Comparison of ENCODE assay signal across 1 cellular context in the genomic region with DNA sequence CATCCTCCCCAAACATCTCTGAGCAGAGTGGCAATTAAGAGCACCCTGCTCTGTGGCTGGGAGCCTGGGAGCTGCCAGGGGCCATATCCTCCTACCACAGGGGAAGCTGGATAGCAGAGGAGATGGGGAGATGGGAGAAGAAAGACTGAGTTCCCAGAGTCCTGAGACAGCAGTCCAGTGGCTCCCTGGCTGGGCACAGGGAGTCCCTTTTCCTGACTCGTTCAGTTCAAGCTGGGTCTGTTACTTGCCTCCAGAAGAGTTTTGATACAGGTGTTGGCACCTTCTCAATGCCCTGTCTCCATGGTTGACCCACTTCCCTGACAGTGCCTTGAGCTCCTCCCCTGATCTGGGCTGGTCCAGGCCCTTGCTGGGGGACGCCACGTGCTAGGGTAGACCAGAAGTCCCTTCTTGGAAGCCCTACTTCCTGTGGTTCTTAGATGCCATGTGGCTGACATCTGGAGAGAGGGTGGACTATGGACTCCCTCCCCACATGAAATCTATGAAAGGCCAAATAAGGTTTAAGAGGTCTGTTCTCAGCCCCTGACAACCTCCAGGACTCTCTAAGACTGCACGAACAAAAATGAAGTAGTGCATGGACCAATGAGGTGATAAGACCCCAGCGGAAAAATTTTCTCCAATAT.
A peak's percentile ranks its signal among the peaks of the same experiment; 100 is the strongest.
TF ChIP-seq lines count a peak whose summit lies in the region.

No MANE protein-coding gene starts in this region.

TF ChIP-seq in HepG2, 621 proteins besides CTCF, POLR2A, EP300 and RAD21 (continued from another document and continues in another):
- TF ChIP-seq MED8 (CRISPR knock-in tag; IDR thresholded peaks at IDR 0.05; ENCODE audit: insufficient replicate concordance) (peak; percentile 36), SP5 (CRISPR knock-in tag; IDR thresholded peaks at IDR 0.05; ENCODE audit: borderline replicate concordance, low read depth) (no peak), RARA (CRISPR knock-in tag; IDR thresholded peaks at IDR 0.05) (peak; percentile 90), POLR2AphosphoS5 (IDR thresholded peaks at IDR 0.05; ENCODE audit: low read depth, low read length) (peak; percentile 40; the same call in 1 of the 2 replicates), ZNF224 (CRISPR knock-in tag; IDR thresholded peaks at IDR 0.05) (no peak), ZNF124 (CRISPR knock-in tag; IDR thresholded peaks at IDR 0.05) (0 out of 2 replicates have a peak, but pooled peaks have one; percentile 3), KLF15 (CRISPR knock-in tag; IDR thresholded peaks at IDR 0.05; ENCODE audit: borderline replicate concordance) (no peak), NFATC3 (CRISPR knock-in tag; IDR thresholded peaks at IDR 0.05) (0 out of 2 replicates have a peak, but pooled peaks have one; percentile 27), CREB1 (IDR thresholded peaks at IDR 0.05) (no peak), CREB1 (CRISPR knock-in tag; IDR thresholded peaks at IDR 0.05) (0 out of 2 replicates have a peak, but pooled peaks have one; percentile 28), POLR2AphosphoS2 (IDR thresholded peaks at IDR 0.05; ENCODE audit: low read depth, low read length) (no peak), DR1 (CRISPR knock-in tag; IDR thresholded peaks at IDR 0.05) (no peak), ARHGAP35 (CRISPR knock-in tag; IDR thresholded peaks at IDR 0.05; ENCODE audit: borderline replicate concordance) (no peak), ZNF350 (CRISPR knock-in tag; IDR thresholded peaks at IDR 0.05; ENCODE audit: borderline replicate concordance, low read depth) (peak; percentile 62; the same call in 1 of the 2 replicates), ZNF678 (CRISPR knock-in tag; IDR thresholded peaks at IDR 0.05) (0 out of 2 replicates have a peak, but pooled peaks have one; percentile 27), ZNF335 (CRISPR knock-in tag; IDR thresholded peaks at IDR 0.05) (0 out of 2 replicates have a peak, but pooled peaks have one; percentile 24), FOXA3 (CRISPR knock-in tag; IDR thresholded peaks at IDR 0.05) (peak; percentile 32; the same call in 1 of the 2 replicates), LCORL (IDR thresholded peaks at IDR 0.05) (no peak), LCORL (CRISPR knock-in tag; IDR thresholded peaks at IDR 0.05) (peak; percentile 44; the same call in 1 of the 2 replicates), ZNF432 (CRISPR knock-in tag; IDR thresholded peaks at IDR 0.05; ENCODE audit: borderline replicate concordance) (no peak), ZNF430 (CRISPR knock-in tag; IDR thresholded peaks at IDR 0.05) (peak; percentile 36; the same call in 1 of the 2 replicates), RELA (CRISPR knock-in tag; IDR thresholded peaks at IDR 0.05) (no peak), ZNF670 (CRISPR knock-in tag; IDR thresholded peaks at IDR 0.05; ENCODE audit: borderline replicate concordance) (no peak), GATAD1 (CRISPR knock-in tag; IDR thresholded peaks at IDR 0.05) (no peak), ZNF547 (CRISPR knock-in tag; IDR thresholded peaks at IDR 0.05) (0 out of 2 replicates have a peak, but pooled peaks have one; percentile 24), FOXM1 (CRISPR knock-in tag; IDR thresholded peaks at IDR 0.05) (no peak), NBN (conservative IDR thresholded peaks at IDR 0.05) (no peak), ZNF629 (CRISPR knock-in tag; conservative IDR thresholded peaks at IDR 0.05) (0 out of 2 replicates have a peak, but pooled peaks have one; percentile 31), ARID2 (CRISPR knock-in tag; IDR thresholded peaks at IDR 0.05; ENCODE audit: borderline replicate concordance) (no peak), GFI1 (CRISPR knock-in tag; IDR thresholded peaks at IDR 0.05; ENCODE audit: borderline replicate concordance) (no peak), JARID2 (CRISPR knock-in tag; IDR thresholded peaks at IDR 0.05; ENCODE audit: insufficient replicate concordance) (no peak), ZNF567 (CRISPR knock-in tag; IDR thresholded peaks at IDR 0.05; ENCODE audit: borderline replicate concordance) (no peak), ZNF879 (CRISPR knock-in tag; IDR thresholded peaks at IDR 0.05) (0 out of 2 replicates have a peak, but pooled peaks have one; percentile 17), SOX6 (IDR thresholded peaks at IDR 0.05) (no peak), SOX6 (CRISPR knock-in tag; IDR thresholded peaks at IDR 0.05) (peak; percentile 56), ZNF878 (CRISPR knock-in tag; IDR thresholded peaks at IDR 0.05) (peak; percentile 64; the same call in 1 of the 2 replicates), ZFX (CRISPR knock-in tag; IDR thresholded peaks at IDR 0.05; ENCODE audit: low read depth) (peak; percentile 59), KLF16 (CRISPR knock-in tag; IDR thresholded peaks at IDR 0.05) (peak in 1 of 2 experiments; percentile 59; a peak in 1 of 4 replicates), FOSL2 (CRISPR knock-in tag; IDR thresholded peaks at IDR 0.05) (peak; percentile 60), ZNF550 (CRISPR knock-in tag; IDR thresholded peaks at IDR 0.05; ENCODE audit: borderline replicate concordance) (0 out of 2 replicates have a peak, but pooled peaks have one; percentile 12), NFKB2 (CRISPR knock-in tag; IDR thresholded peaks at IDR 0.05; ENCODE audit: borderline replicate concordance) (peak; percentile 26; the same call in 1 of the 2 replicates), ZNF652 (CRISPR knock-in tag; IDR thresholded peaks at IDR 0.05; ENCODE audit: borderline replicate concordance, low read depth) (no peak), ZNF780A (CRISPR knock-in tag; IDR thresholded peaks at IDR 0.05) (no peak), ZNF441 (CRISPR knock-in tag; IDR thresholded peaks at IDR 0.05; ENCODE audit: borderline replicate concordance) (peak; percentile 32; the same call in 1 of the 2 replicates), ZNF747 (CRISPR knock-in tag; IDR thresholded peaks at IDR 0.05; ENCODE audit: borderline replicate concordance) (no peak)
- TF ChIP-seq, protein P1, sequence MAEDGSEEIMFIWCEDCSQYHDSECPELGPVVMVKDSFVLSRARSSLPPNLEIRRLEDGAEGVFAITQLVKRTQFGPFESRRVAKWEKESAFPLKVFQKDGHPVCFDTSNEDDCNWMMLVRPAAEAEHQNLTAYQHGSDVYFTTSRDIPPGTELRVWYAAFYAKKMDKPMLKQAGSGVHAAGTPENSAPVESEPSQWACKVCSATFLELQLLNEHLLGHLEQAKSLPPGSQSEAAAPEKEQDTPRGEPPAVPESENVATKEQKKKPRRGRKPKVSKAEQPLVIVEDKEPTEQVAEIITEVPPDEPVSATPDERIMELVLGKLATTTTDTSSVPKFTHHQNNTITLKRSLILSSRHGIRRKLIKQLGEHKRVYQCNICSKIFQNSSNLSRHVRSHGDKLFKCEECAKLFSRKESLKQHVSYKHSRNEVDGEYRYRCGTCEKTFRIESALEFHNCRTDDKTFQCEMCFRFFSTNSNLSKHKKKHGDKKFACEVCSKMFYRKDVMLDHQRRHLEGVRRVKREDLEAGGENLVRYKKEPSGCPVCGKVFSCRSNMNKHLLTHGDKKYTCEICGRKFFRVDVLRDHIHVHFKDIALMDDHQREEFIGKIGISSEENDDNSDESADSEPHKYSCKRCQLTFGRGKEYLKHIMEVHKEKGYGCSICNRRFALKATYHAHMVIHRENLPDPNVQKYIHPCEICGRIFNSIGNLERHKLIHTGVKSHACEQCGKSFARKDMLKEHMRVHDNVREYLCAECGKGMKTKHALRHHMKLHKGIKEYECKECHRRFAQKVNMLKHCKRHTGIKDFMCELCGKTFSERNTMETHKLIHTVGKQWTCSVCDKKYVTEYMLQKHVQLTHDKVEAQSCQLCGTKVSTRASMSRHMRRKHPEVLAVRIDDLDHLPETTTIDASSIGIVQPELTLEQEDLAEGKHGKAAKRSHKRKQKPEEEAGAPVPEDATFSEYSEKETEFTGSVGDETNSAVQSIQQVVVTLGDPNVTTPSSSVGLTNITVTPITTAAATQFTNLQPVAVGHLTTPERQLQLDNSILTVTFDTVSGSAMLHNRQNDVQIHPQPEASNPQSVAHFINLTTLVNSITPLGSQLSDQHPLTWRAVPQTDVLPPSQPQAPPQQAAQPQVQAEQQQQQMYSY (CRISPR knock-in tag; IDR thresholded peaks at IDR 0.05), result no peak
- TF ChIP-seq, protein P2, sequence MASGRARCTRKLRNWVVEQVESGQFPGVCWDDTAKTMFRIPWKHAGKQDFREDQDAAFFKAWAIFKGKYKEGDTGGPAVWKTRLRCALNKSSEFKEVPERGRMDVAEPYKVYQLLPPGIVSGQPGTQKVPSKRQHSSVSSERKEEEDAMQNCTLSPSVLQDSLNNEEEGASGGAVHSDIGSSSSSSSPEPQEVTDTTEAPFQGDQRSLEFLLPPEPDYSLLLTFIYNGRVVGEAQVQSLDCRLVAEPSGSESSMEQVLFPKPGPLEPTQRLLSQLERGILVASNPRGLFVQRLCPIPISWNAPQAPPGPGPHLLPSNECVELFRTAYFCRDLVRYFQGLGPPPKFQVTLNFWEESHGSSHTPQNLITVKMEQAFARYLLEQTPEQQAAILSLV (CRISPR knock-in tag; IDR thresholded peaks at IDR 0.05; ENCODE audit: borderline replicate concordance), result peak; percentile 54; the same call in 1 of the 2 replicates
- TF ChIP-seq, protein P3, sequence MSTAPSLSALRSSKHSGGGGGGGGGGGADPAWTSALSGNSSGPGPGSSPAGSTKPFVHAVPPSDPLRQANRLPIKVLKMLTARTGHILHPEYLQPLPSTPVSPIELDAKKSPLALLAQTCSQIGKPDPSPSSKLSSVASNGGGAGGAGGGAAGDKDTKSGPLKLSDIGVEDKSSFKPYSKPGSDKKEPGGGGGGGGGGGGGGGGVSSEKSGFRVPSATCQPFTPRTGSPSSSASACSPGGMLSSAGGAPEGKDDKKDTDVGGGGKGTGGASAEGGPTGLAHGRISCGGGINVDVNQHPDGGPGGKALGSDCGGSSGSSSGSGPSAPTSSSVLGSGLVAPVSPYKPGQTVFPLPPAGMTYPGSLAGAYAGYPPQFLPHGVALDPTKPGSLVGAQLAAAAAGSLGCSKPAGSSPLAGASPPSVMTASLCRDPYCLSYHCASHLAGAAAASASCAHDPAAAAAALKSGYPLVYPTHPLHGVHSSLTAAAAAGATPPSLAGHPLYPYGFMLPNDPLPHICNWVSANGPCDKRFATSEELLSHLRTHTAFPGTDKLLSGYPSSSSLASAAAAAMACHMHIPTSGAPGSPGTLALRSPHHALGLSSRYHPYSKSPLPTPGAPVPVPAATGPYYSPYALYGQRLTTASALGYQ (CRISPR knock-in tag; IDR thresholded peaks at IDR 0.05), result no peak
- TF ChIP-seq, protein P4, sequence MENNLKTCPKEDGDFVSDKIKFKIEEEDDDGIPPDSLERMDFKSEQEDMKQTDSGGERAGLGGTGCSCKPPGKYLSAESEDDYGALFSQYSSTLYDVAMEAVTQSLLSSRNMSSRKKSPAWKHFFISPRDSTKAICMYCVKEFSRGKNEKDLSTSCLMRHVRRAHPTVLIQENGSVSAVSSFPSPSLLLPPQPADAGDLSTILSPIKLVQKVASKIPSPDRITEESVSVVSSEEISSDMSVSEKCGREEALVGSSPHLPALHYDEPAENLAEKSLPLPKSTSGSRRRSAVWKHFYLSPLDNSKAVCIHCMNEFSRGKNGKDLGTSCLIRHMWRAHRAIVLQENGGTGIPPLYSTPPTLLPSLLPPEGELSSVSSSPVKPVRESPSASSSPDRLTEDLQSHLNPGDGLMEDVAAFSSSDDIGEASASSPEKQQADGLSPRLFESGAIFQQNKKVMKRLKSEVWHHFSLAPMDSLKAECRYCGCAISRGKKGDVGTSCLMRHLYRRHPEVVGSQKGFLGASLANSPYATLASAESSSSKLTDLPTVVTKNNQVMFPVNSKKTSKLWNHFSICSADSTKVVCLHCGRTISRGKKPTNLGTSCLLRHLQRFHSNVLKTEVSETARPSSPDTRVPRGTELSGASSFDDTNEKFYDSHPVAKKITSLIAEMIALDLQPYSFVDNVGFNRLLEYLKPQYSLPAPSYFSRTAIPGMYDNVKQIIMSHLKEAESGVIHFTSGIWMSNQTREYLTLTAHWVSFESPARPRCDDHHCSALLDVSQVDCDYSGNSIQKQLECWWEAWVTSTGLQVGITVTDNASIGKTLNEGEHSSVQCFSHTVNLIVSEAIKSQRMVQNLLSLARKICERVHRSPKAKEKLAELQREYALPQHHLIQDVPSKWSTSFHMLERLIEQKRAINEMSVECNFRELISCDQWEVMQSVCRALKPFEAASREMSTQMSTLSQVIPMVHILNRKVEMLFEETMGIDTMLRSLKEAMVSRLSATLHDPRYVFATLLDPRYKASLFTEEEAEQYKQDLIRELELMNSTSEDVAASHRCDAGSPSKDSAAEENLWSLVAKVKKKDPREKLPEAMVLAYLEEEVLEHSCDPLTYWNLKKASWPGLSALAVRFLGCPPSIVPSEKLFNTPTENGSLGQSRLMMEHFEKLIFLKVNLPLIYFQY (CRISPR knock-in tag; IDR thresholded peaks at IDR 0.05; ENCODE audit: borderline replicate concordance), result no peak
- TF ChIP-seq, protein P5, sequence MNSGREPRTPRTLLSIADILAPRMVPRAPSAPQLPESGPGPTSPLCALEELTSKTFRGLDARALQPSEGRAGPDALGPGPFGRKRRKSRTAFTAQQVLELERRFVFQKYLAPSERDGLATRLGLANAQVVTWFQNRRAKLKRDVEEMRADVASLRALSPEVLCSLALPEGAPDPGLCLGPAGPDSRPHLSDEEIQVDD (CRISPR knock-in tag; IDR thresholded peaks at IDR 0.05; ENCODE audit: borderline replicate concordance), result peak; percentile 49; the same call in 1 of the 2 replicates
- TF ChIP-seq, protein P6, sequence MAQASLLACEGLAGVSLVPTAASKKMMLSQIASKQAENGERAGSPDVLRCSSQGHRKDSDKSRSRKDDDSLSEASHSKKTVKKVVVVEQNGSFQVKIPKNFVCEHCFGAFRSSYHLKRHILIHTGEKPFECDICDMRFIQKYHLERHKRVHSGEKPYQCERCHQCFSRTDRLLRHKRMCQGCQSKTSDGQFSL (CRISPR knock-in tag; IDR thresholded peaks at IDR 0.05), result no peak
- TF ChIP-seq, protein P7, sequence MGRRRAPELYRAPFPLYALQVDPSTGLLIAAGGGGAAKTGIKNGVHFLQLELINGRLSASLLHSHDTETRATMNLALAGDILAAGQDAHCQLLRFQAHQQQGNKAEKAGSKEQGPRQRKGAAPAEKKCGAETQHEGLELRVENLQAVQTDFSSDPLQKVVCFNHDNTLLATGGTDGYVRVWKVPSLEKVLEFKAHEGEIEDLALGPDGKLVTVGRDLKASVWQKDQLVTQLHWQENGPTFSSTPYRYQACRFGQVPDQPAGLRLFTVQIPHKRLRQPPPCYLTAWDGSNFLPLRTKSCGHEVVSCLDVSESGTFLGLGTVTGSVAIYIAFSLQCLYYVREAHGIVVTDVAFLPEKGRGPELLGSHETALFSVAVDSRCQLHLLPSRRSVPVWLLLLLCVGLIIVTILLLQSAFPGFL (CRISPR knock-in tag; IDR thresholded peaks at IDR 0.05), result no peak
- TF ChIP-seq, protein P8, sequence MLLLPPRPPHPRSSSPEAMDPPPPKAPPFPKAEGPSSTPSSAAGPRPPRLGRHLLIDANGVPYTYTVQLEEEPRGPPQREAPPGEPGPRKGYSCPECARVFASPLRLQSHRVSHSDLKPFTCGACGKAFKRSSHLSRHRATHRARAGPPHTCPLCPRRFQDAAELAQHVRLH (CRISPR knock-in tag; IDR thresholded peaks at IDR 0.05; ENCODE audit: borderline replicate concordance, low read depth), result no peak; the same call in 1 of the 2 replicates
